ENCODE assay signal across 10 cellular contexts in the genomic region with DNA sequence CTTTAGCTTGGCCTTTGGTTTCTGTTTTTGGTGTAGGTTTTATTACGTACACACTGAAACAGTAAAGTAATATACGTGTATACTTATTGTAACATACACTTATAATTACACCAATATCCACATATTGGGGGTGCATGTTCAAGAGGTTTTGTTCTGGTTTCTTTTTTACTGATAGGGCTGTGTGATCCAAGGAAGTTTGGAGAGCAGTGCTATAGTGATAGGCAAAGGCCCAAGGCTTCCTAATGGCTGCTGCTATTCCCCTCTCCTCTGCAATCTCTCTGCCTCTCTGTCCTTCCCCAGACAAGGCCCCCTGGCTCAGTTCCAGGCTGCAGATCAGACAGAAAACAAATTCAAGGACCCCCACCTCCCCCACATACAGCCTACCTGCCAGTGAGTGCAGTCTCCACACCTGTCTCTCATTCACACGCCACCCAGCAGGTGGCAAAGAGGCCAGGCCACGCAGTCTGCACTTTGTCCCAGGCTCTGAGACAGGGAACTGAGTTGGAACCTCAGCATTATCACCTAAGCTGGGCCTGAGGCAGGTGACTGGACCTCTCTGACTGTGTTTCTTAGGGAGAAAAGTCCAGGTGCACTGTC. TPM values are rescaled to one million over a fixed set of nuclear protein-coding genes. Genes with fewer than 3 reads are reported as not detected.
DNase-seq lines count a peak whose midpoint lies in the region; ATAC-seq and TF ChIP-seq lines count a peak whose summit lies in the region.
"Had no signal": no experiment of that assay in that cellular context is flagged by ENCODE, and none has a peak within 500 bp of the region (broad histone marks: within the 10 kb centered on the region; RNA-seq: fewer than 3 reads in every experiment).

No MANE protein-coding gene starts in this region.

- no peak overlapping the region for H4K12ac ChIP-seq in trophoblast cell (ENCODE audit: low read depth, low read length)

- no peak for ATAC-seq in HG03354 (IDR thresholded peaks at IDR 0.05; ENCODE audit: poor library complexity, severe bottlenecking, unreplicated experiment)

- no peak overlapping the region for H3K23ac ChIP-seq in trophoblast cell (ENCODE audit: low read length)

- H3K9ac ChIP-seq in trophoblast cell (ENCODE audit: low read length): no peak overlapping the region

- peak overlapping the region; percentile 19 to 44 (median 40) for H3K4me3 ChIP-seq in esophagus muscularis mucosa
- H3K4me3 ChIP-seq in trophoblast cell (ENCODE audit: low read depth, low read length): no peak overlapping the region
- no peak overlapping the region for H3K4me3 ChIP-seq in SJCRH30

- H3K79me2 ChIP-seq in trophoblast cell (ENCODE audit: control insufficient read depth, insufficient read depth, low read length, poor library complexity): no peaks in the 10 kb centered on the region

- TF ChIP-seq EP300 in esophagus muscularis mucosa (IDR thresholded peaks at IDR 0.05): no peak

- intact Hi-C loops in esophagus muscularis mucosa (cut with DNase I): no loop called here
- intact Hi-C loops in head of caudate nucleus (cut with DNase I): no loop called here

- H2AK5ac ChIP-seq in trophoblast cell (ENCODE audit: low read length): no peak overlapping the region

- peak overlapping the region; percentile 29 for H3K18ac ChIP-seq in trophoblast cell (ENCODE audit: low read length)

- peak overlapping the region; percentile 6 for H2AFZ ChIP-seq in trophoblast cell (ENCODE audit: insufficient read depth, low read length, poor library complexity)

- no peak overlapping the region for H4K8ac ChIP-seq in trophoblast cell (ENCODE audit: low read depth, low read length)

- no peak overlapping the region for H3K14ac ChIP-seq in trophoblast cell (ENCODE audit: low read length)

- H3K4ac ChIP-seq in trophoblast cell (ENCODE audit: low read depth, low read length): no peak overlapping the region

- H2BK5ac ChIP-seq in trophoblast cell (ENCODE audit: low read depth, low read length, poor library complexity): no peak overlapping the region

- H3K9me3 ChIP-seq in esophagus muscularis mucosa (no peaks in the 10 kb centered on the region), trophoblast cell (ENCODE audit: insufficient read depth, low read depth, low read length) (no peaks in the 10 kb centered on the region), SJCRH30 (replicated peaks) (no peaks in the 10 kb centered on the region)

- H2BK12ac ChIP-seq in trophoblast cell (ENCODE audit: low read length): no peak overlapping the region

- WGBS in esophagus muscularis mucosa: 65% methylated on average over 4 of the region's 4 CpGs
- WGBS in trophoblast cell (ENCODE audit: extremely low coverage, insufficient coverage, insufficient read length): no CpG with 5 or more reads among the region's 4 CpGs

- peak overlapping the region; percentile 83 to 91 (median 88) for H3K27ac ChIP-seq in esophagus muscularis mucosa (replicated peaks in 1 of 4)
- no peak overlapping the region for H3K27ac ChIP-seq in trophoblast cell (ENCODE audit: low read depth, low read length)
- H3K27ac ChIP-seq in SJCRH30: no peak overlapping the region
- H3K27ac ChIP-seq: HL-60 had no signal

- DNase-seq in DMS53 (lab: John Stamatoyannopoulos, UW): peak; percentile 90
- peak; percentile 80 for DNase-seq in NCI-H510A (lab: John Stamatoyannopoulos, UW)
- DNase-seq in esophagus muscularis mucosa (ENCODE audit: extremely low spot score): no peak
- peak in 1 of 2 donors; percentile 16 for DNase-seq in trophoblast cell
- DNase-seq in head of caudate nucleus: no peak
- no peak for DNase-seq in SJCRH30
- no peak for DNase-seq in hypothalamus (lab: John Stamatoyannopoulos, UW)
- DNase-seq: DMS 273 treated with DMSO at 0.1 percent for 48 hours had no signal

- H2BK120ac ChIP-seq in trophoblast cell (ENCODE audit: insufficient read depth, low read length, poor library complexity): no peak overlapping the region

- no peak overlapping the region for H4K91ac ChIP-seq in trophoblast cell (ENCODE audit: low read depth, low read length)

- H3K4me1 ChIP-seq in esophagus muscularis mucosa (peaks cover 68 to 78% (median 72%) of the 10 kb centered on the region in 4 donors), trophoblast cell (ENCODE audit: control insufficient read depth in 1 of 2, insufficient read depth in 2 of 2, low read length in 2 of 2) (peaks cover 0 to 8% of the 10 kb centered on the region in 2 experiments), SJCRH30 (peaks cover 16% of the 10 kb centered on the region)

- H3K4me2 ChIP-seq in trophoblast cell (ENCODE audit: low read length): no peak overlapping the region

- no peak for TF ChIP-seq CTCF in esophagus muscularis mucosa (IDR thresholded peaks at IDR 0.05)

- no peak for TF ChIP-seq POLR2A in esophagus muscularis mucosa (IDR thresholded peaks at IDR 0.05; ENCODE audit: low read depth)

- H3K36me3 ChIP-seq in esophagus muscularis mucosa: peaks cover 0 to under 1% (median 0%) of the 10 kb centered on the region in 4 donors
- no peaks in the 10 kb centered on the region for H3K36me3 ChIP-seq in trophoblast cell (ENCODE audit: control insufficient read depth in 1 of 2, insufficient read depth in 2 of 2, low read length in 2 of 2)
- H3K36me3 ChIP-seq in SJCRH30: no peaks in the 10 kb centered on the region

- H3K27me3 ChIP-seq in esophagus muscularis mucosa (no peaks in the 10 kb centered on the region), trophoblast cell (ENCODE audit: insufficient read depth, low read length) (no peaks in the 10 kb centered on the region), SJCRH30 (no peaks in the 10 kb centered on the region)

- H3K79me1 ChIP-seq in trophoblast cell (ENCODE audit: low read length): no peaks in the 10 kb centered on the region

RNA-seq across cellular contexts. Expression of a gene that starts 15.1 kb away (rescaled TPM):
- 100 to 1,000 TPM in 1 of 4 donors, 10 to 100 TPM in 3; 39.4 to 108 (median 75.3) TPM for total RNA-seq in esophagus muscularis mucosa
- 88.3 and 94.8 TPM in 2 replicates for polyA plus RNA-seq in trophoblast cell (2013)
- 16.9 and 18.7 TPM in 2 replicates for total RNA-seq in SJCRH30 (2014; rRNA removed; shearing (Covaris generic))

RNA-seq across cellular contexts. Expression of a gene that starts 56.0 kb away (rescaled TPM):
- total RNA-seq in esophagus muscularis mucosa: 100 to 1,000 TPM in 1 of 4 donors, 10 to 100 TPM in 3; 26.2 to 182 (median 54.3) TPM
- polyA plus RNA-seq in trophoblast cell (2013): 36.7 and 39.8 TPM in 2 replicates
- total RNA-seq in SJCRH30 (2014; rRNA removed; shearing (Covaris generic)): 3.2 and 3.6 TPM in 2 replicates

RNA-seq across cellular contexts. Expression of a gene that starts 59.5 kb away (rescaled TPM):
- 100 to 1,000 TPM in 1 of 4 donors, 10 to 100 TPM in 3; 67.9 to 102 (median 91.7) TPM for total RNA-seq in esophagus muscularis mucosa
- polyA plus RNA-seq in trophoblast cell (2013): 172 and 176 TPM in 2 replicates
- total RNA-seq in SJCRH30 (2014; rRNA removed; shearing (Covaris generic)): 142 and 143 TPM in 2 replicates

Comparison
In these comparisons a context has a peak if more than half of its experiments do, and no peak if none do; other contexts are left out.
1. DNase-seq: peak in DMS53 (single experiment) and NCI-H510A (single experiment); none in esophagus muscularis mucosa (single experiment), head of caudate nucleus (0 of 42), SJCRH30 (0 of 2) and hypothalamus (0 of 51).
2. H3K27ac ChIP-seq: peak in esophagus muscularis mucosa (4 of 4); none in trophoblast cell (single experiment) and SJCRH30 (single experiment).
3. H3K4me3 ChIP-seq: peak in esophagus muscularis mucosa (4 of 4); none in trophoblast cell (single experiment) and SJCRH30 (single experiment).